ENCODE assay signal across 8 cellular contexts in genomic region chr4:39977489-39978377, GRCh38. TPM values are rescaled to one million over a fixed set of nuclear protein-coding genes. Genes with fewer than 3 reads are reported as not detected.
A peak's percentile ranks its signal among the peaks of the same experiment; 100 is the strongest.
DNase-seq lines count a peak whose midpoint lies in the region; ATAC-seq and TF ChIP-seq lines count a peak whose summit lies in the region.

Gene PDS5A (minus strand): TSS chr4:39977911. CDS start chr4:39976577, 1,334 bp downstream.

- peak; percentile 80 for ATAC-seq in GM21381 (IDR thresholded peaks at IDR 0.05; ENCODE audit: unreplicated experiment)

- TF ChIP-seq CTCF in Caco-2 (IDR thresholded peaks at IDR 0.05; ENCODE audit: insufficient read depth in 1 of 2, low read depth in 1 of 2, low read length in 1 of 2, severe bottlenecking in 1 of 2, unreplicated experiment in 1 of 2) = peak; percentile 73 to 82
- peak; percentile 91 for TF ChIP-seq CTCF in endodermal cell (conservative IDR thresholded peaks at IDR 0.05)
- peak; percentile 88 for TF ChIP-seq CTCF in mesothelial cell of epicardium (IDR thresholded peaks at IDR 0.05; ENCODE audit: unreplicated experiment)

- POLR2A ChIA-PET in Caco-2 (lab: Charles Lee) = no interaction called here

- H3K4me1 ChIP-seq in Caco-2 (peaks cover 11% of the 10 kb centered on the region), endodermal cell (ENCODE audit: control insufficient read depth, insufficient read depth, low read length) (no peaks in the 10 kb centered on the region)

- DNase-seq in Caco-2 = peak; percentile 85 to 94
- DNase-seq in HUDEP-2 (lab: John Stamatoyannopoulos, UW; ENCODE audit: unreplicated experiment in 76 of 76) = peak in 75 of 76 experiments; percentile 4 to 88 (median 77)
- DNase-seq in NOMO-1 treated with dmso at 0.1 percent for 144 hours (lab: John Stamatoyannopoulos, UW; ENCODE audit: unreplicated experiment) = peak; percentile 91
- DNase-seq in activated CD8-positive, alpha-beta memory T cell treated with anti-CD3 and anti-CD28 coated beads, Interleukin-2, amount 50 U/mL, for 1 hour (ENCODE audit: extremely low read depth) = peak; percentile 46
- peak; percentile 94 for DNase-seq in endodermal cell
- DNase-seq in mesothelial cell of epicardium (ENCODE audit: low spot score in 2 of 2, unreplicated experiment in 2 of 2) = peak; percentile 88 to 92
- DNase-seq in stimulated activated CD8-positive, alpha-beta memory T cell treated with anti-CD3 and anti-CD28 coated beads, Interleukin-15, amount 100 ng/mL, for 48 hours (ENCODE audit: low read depth in 2 of 2) = peak; percentile 87 to 91

- H3K9me3 Mint-ChIP-seq in Caco-2 (ENCODE audit: unreplicated experiment) (no peaks in the 10 kb centered on the region), endodermal cell (no peaks in the 10 kb centered on the region), mesothelial cell of epicardium (no peaks in the 10 kb centered on the region)

- intact Hi-C loops in Caco-2 (cut with micrococcal nuclease; ENCODE audit: unreplicated experiment) = loop anchor here (1.0 to 10.0 kb wide), 5 partner anchors 79 to 340 kb away; partner anchors contain the start of genes N4BP2 and SMIM14

- no peaks in the 10 kb centered on the region for H3K9me3 ChIP-seq in Caco-2
- H3K9me3 ChIP-seq in endodermal cell (ENCODE audit: control insufficient read depth, low read length) = no peaks in the 10 kb centered on the region

- peaks cover 1% of the 10 kb centered on the region; the same call in 1 of the 2 replicates for H3K36me3 ChIP-seq in Caco-2 (ENCODE audit: control insufficient read depth, insufficient read depth, low read length)
- peaks cover 34% of the 10 kb centered on the region for H3K36me3 ChIP-seq in endodermal cell (ENCODE audit: control insufficient read depth, insufficient read depth, low read length)

- CTCF ChIA-PET in Caco-2 (lab: Charles Lee) = interaction anchor here (1.4 kb wide), 1 partner anchor 79 kb away, joined by 3 read pairs; the partner anchor contains the start of gene N4BP2

- WGBS in endodermal cell (ENCODE audit: insufficient coverage in 1 of 2, insufficient read length in 1 of 2), 2 experiments = 2 to 9% methylated on average over 29 to 117 of the region's 117 CpGs

- H3K9ac ChIP-seq in endodermal cell (ENCODE audit: extremely low read depth, low read length, poor library complexity, severe bottlenecking) = peak within 1 kb of the TSS; percentile 88

- peak within 1 kb of the TSS; percentile 89 for H3K27ac ChIP-seq in endodermal cell (ENCODE audit: low read depth, low read length)

- H3K27ac Mint-ChIP-seq in Caco-2 (ENCODE audit: unreplicated experiment) = peak within 1 kb of the TSS; percentile 86
- peak within 1 kb of the TSS; percentile 96 for H3K27ac Mint-ChIP-seq in endodermal cell
- peak within 1 kb of the TSS; percentile 97 for H3K27ac Mint-ChIP-seq in mesothelial cell of epicardium

- no peaks in the 10 kb centered on the region for H3K27me3 Mint-ChIP-seq in Caco-2 (ENCODE audit: insufficient read depth, unreplicated experiment)
- H3K27me3 Mint-ChIP-seq in endodermal cell (ENCODE audit: insufficient read depth) = no peaks in the 10 kb centered on the region
- H3K27me3 Mint-ChIP-seq in mesothelial cell of epicardium (ENCODE audit: low read depth) = no peaks in the 10 kb centered on the region

- H3K4me3 ChIP-seq in Caco-2 (ENCODE audit: low read depth, low read length) (peak within 1 kb of the TSS; percentile 92), endodermal cell (ENCODE audit: low read length) (peak within 1 kb of the TSS; percentile 93)

- H3K27me3 ChIP-seq in Caco-2 (replicated peaks; ENCODE audit: control insufficient read depth, insufficient read depth, low read length) = no peaks in the 10 kb centered on the region
- H3K27me3 ChIP-seq in endodermal cell (ENCODE audit: control insufficient read depth, insufficient read depth, low read length, poor library complexity, severe bottlenecking) = no peaks in the 10 kb centered on the region

- BruUV-seq in Caco-2 (replicated peaks; lab: Mats Ljungman, UMichigan) = no TSS peak

- H3K4me3 Mint-ChIP-seq in Caco-2 (ENCODE audit: unreplicated experiment) (peak within 1 kb of the TSS; percentile 79), endodermal cell (peak within 1 kb of the TSS; percentile 74), mesothelial cell of epicardium (peak within 1 kb of the TSS; percentile 91)

- H3K4me1 Mint-ChIP-seq in Caco-2 (ENCODE audit: low read depth, unreplicated experiment) (peaks cover 6% of the 10 kb centered on the region), endodermal cell (peaks cover 17% of the 10 kb centered on the region), mesothelial cell of epicardium (peaks cover 19% of the 10 kb centered on the region)

- peaks cover 39% of the 10 kb centered on the region for H3K36me3 Mint-ChIP-seq in Caco-2 (ENCODE audit: insufficient read depth, unreplicated experiment)
- H3K36me3 Mint-ChIP-seq in endodermal cell (ENCODE audit: low read depth) = peaks cover 30% of the 10 kb centered on the region
- H3K36me3 Mint-ChIP-seq in mesothelial cell of epicardium = peaks cover 12% of the 10 kb centered on the region

RNA-seq across cellular contexts. Expression of gene PDS5A, which starts in this region (rescaled TPM):
- total RNA-seq in Caco-2 (2022) (78.8 and 84.0 TPM in 2 replicates), endodermal cell (10 to 100 TPM; 88.2 to 98.6 TPM), mesothelial cell of epicardium (78.4 to 86.6 TPM (median 79.8 TPM) in 3 replicates)
- 67.4 TPM for polyA plus RNA-seq in endodermal cell (2013, experiment 1 of 2)
- polyA plus RNA-seq in endodermal cell (2013, experiment 2 of 2) = 62.2 TPM

Comparison
In these comparisons a context has a peak if more than half of its experiments do, and no peak if none do; other contexts are left out.
1. Peak in every context shown above with its lines: DNase-seq, ATAC-seq, H3K4me3 ChIP-seq and H3K27ac ChIP-seq.